In the genomic region with DNA sequence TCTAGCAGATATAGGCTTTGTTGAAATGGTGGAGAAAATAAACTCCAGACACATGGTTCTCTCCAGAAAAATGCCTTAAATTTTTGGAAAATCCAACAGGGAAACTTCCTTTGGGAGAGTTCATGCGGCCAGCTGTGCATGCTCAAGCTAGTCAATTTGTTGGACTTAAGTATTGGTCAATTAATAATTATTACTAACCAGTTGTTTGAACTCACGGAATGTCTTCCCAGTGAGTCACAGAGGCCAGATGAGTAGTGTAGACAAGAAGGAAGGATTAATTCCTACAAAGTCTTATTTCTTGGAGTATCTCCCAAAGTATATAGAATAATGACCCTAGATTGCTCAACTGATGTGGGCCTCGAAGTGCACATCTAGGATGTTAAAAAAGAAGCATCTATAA, we compare ENCODE assay signal across 18 cellular contexts.
"Had no signal": no experiment of that assay in that cellular context is flagged by ENCODE, and none has a peak within 500 bp of the region (broad histone marks: within the 10 kb centered on the region; RNA-seq: fewer than 3 reads in every experiment).

No MANE protein-coding gene starts in this region.

- H3K27me3 ChIP-seq: cardiac muscle cell, esophagus squamous epithelium, tibial artery had no signal

- H3K4me3 ChIP-seq: cardiac muscle cell, esophagus squamous epithelium, skin epidermis, tibial artery had no signal

- ATAC-seq: activated naive CD8-positive, alpha-beta T cell treated with anti-CD3 and anti-CD28 coated beads, Interleukin-2, amount 50 U/mL, for 24 hours; activated T-cell treated with anti-CD3 and anti-CD28 coated beads, Interleukin-2, amount 50 U/mL, for 4 hours; left ventricle myocardium superior; stimulated activated naive CD8-positive, alpha-beta T cell treated with anti-CD3 and anti-CD28 coated beads, Interleukin-15, Interleukin-2, amounts not matched to agents 100 U/mL and 50 U/mL, for 24 hours had no signal

- H3K36me3 ChIP-seq: cardiac muscle cell, esophagus squamous epithelium, tibial artery had no signal

- FAIRE-seq: frontal cortex, urothelium cell line had no signal

- DNase-seq: activated CD4-positive, alpha-beta T cell treated with anti-CD3 and anti-CD28 coated beads, Interleukin-2, amount 10 ng/mL, durations not matched to agents 24 days and 14 days; activated CD4-positive, CD25-positive, alpha-beta regulatory T cell; activated CD8-positive, alpha-beta memory T cell treated with anti-CD3 and anti-CD28 coated beads, Interleukin-2, amount 50 U/mL, for 4 hours; activated naive CD4-positive, alpha-beta T cell treated with anti-CD3 and anti-CD28 coated beads for 36 hours; activated naive CD8-positive, alpha-beta T cell treated with anti-CD3 and anti-CD28 coated beads, Interleukin-2, amount 50 U/mL, for 24 hours; activated T-cell treated with anti-CD3 and anti-CD28 coated beads, Interleukin-2, amount 50 U/mL, for 4 hours; effector CD8-positive, alpha-beta T cell; esophagus squamous epithelium; kidney glomerular epithelial cell; left ventricle myocardium superior; stimulated activated naive CD8-positive, alpha-beta T cell treated with anti-CD3 and anti-CD28 coated beads, Interleukin-15, Interleukin-2, amounts not matched to agents 100 U/mL and 50 U/mL, for 24 hours; substantia nigra; T1000; tibial artery had no signal
